12 cellular contexts compared by ENCODE assay signal in genomic region chr2:57908736-57909161, GRCh38.
DNase-seq lines count a peak whose midpoint lies in the region; ATAC-seq and TF ChIP-seq lines count a peak whose summit lies in the region.
"Had no signal": no experiment of that assay in that cellular context is flagged by ENCODE, and none has a peak within 500 bp of the region (broad histone marks: within the 10 kb centered on the region; RNA-seq: fewer than 3 reads in every experiment).

No MANE protein-coding gene starts in this region.

- H3K9me3 Mint-ChIP-seq in HFFc6, result no peaks in the 10 kb centered on the region

- ATAC-seq in GM18511 (IDR thresholded peaks at IDR 0.05; ENCODE audit: unreplicated experiment) (peak; percentile 82), GM21360 (IDR thresholded peaks at IDR 0.05; ENCODE audit: unreplicated experiment) (peak; percentile 63), HG03139 (IDR thresholded peaks at IDR 0.05; ENCODE audit: unreplicated experiment) (peak; percentile 71)

- POLR2A ChIA-PET in OCI-LY7 (lab: Charles Lee), result interaction anchor here (0.6 to 1.3 kb wide), 4 partner anchors 11 to 559 kb away, joined by 3 to 6 read pairs (median 3); no protein-coding TSS in a partner anchor

- no peak overlapping the region for H3K27ac Mint-ChIP-seq in HFFc6

- no peaks in the 10 kb centered on the region for H3K9me2 ChIP-seq in OCI-LY7 (ENCODE audit: insufficient read depth, low read length)

- no peaks in the 10 kb centered on the region for H4K20me1 ChIP-seq in OCI-LY7 (ENCODE audit: insufficient read depth, low read length)

- no peak overlapping the region for H3K4me2 ChIP-seq in OCI-LY7 (ENCODE audit: low read length)

- CTCF ChIA-PET in OCI-LY7 (lab: Charles Lee; ENCODE audit: unreplicated experiment), result no interaction called here

- H2AFZ ChIP-seq in OCI-LY7 (ENCODE audit: low read length), result no peak overlapping the region

- BruUV-seq in OCI-LY7 (replicated peaks; lab: Mats Ljungman, UMichigan), result no TSS peak

- H3K4me1 ChIP-seq in OCI-LY7 (ENCODE audit: insufficient read depth, low read length, poor library complexity, severe bottlenecking), result no peaks in the 10 kb centered on the region
- H3K4me1 ChIP-seq in Peyer's patch, result no peaks in the 10 kb centered on the region

- H3K36me3 ChIP-seq in OCI-LY7 (ENCODE audit: insufficient read depth, low read length), result no peaks in the 10 kb centered on the region
- no peaks in the 10 kb centered on the region for H3K36me3 ChIP-seq in Peyer's patch
- H3K36me3 ChIP-seq: MG63 had no signal

- DNase-seq in central memory CD4-positive, alpha-beta T cell, result peak; percentile 7
- no peak for DNase-seq in HFFc6
- DNase-seq in OCI-LY7 (ENCODE audit: low spot score), result no peak
- no peak for DNase-seq in HuH-7.5 (ENCODE audit: low spot score)
- DNase-seq in Peyer's patch, result no peak
- DNase-seq: glutamatergic neuron, MG63, nucleus accumbens, SW 1271 had no signal

- H3K4me1 Mint-ChIP-seq in HFFc6 (ENCODE audit: low read depth), result peaks cover 6% of the 10 kb centered on the region; the same call in 1 of the 2 replicates

- no peaks in the 10 kb centered on the region for H3K36me3 Mint-ChIP-seq in HFFc6 (ENCODE audit: low read depth)

- no peak for TF ChIP-seq POLR2A in Peyer's patch (IDR thresholded peaks at IDR 0.05)

- intact Hi-C loops in OCI-LY7 (cut with micrococcal nuclease; ENCODE audit: unreplicated experiment), result loop anchor here (5.0 kb wide), 1 partner anchor 539 kb away; no protein-coding TSS in a partner anchor

- TF ChIP-seq CTCF in HFFc6 (IDR thresholded peaks at IDR 0.05) (no peak), OCI-LY7 (conservative IDR thresholded peaks at IDR 0.05; ENCODE audit: low read length) (no peak), Peyer's patch (IDR thresholded peaks at IDR 0.05) (no peak)

- H3K4me3 ChIP-seq in OCI-LY7 (ENCODE audit: low read depth, low read length, poor library complexity, severe bottlenecking) (no peak overlapping the region), Peyer's patch (no peak overlapping the region)
- H3K4me3 ChIP-seq: MG63 had no signal

- H3K79me2 ChIP-seq in OCI-LY7 (ENCODE audit: insufficient read depth, low read depth, low read length), result no peaks in the 10 kb centered on the region

- H3K27me3 Mint-ChIP-seq in HFFc6 (ENCODE audit: insufficient read depth), result no peaks in the 10 kb centered on the region

- H3K27ac ChIP-seq in OCI-LY7 (ENCODE audit: low read depth, low read length, poor library complexity, severe bottlenecking) (no peak overlapping the region), Peyer's patch (no peak overlapping the region)

- H3K27me3 ChIP-seq in Peyer's patch, result no peaks in the 10 kb centered on the region
- H3K27me3 ChIP-seq: MG63 had no signal

- no peak overlapping the region for H3K4me3 Mint-ChIP-seq in HFFc6

- H3K9me3 ChIP-seq in OCI-LY7 (ENCODE audit: low read length), result no peaks in the 10 kb centered on the region
- no peaks in the 10 kb centered on the region for H3K9me3 ChIP-seq in Peyer's patch
- H3K9me3 ChIP-seq: MG63 had no signal
